8 cellular contexts compared by ENCODE assay signal in genomic region chr18:35376742-35377695, GRCh38. TPM values are rescaled to one million over a fixed set of nuclear protein-coding genes. Genes with fewer than 3 reads are reported as not detected.
DNase-seq lines count a peak whose midpoint lies in the region; ATAC-seq and TF ChIP-seq lines count a peak whose summit lies in the region.

Gene ZNF396, minus strand, starts transcription at chr18:35377337. Its CDS starts 3,045 bp downstream, at chr18:35374292.

- TF ChIP-seq POLR2A in ovary (IDR thresholded peaks at IDR 0.05), result no peak
- peak in 1 of 2 donors; percentile 68 for TF ChIP-seq POLR2A in thyroid gland (IDR thresholded peaks at IDR 0.05)

- H2AFZ ChIP-seq in Karpas-422 (ENCODE audit: low read length), result peak within 1 kb of the TSS; percentile 82
- H2AFZ ChIP-seq in SK-N-SH (ENCODE audit: low read depth), result peak within 1 kb of the TSS; percentile 88

- H3K4me1 ChIP-seq in Karpas-422 (ENCODE audit: low read length), result peaks cover 13% of the 10 kb centered on the region
- H3K4me1 ChIP-seq in SK-N-SH (ENCODE audit: control insufficient read depth in 1 of 2, insufficient read depth in 2 of 2, low read depth in 1 of 2, low read length in 1 of 2), result peaks cover 0 to 5% of the 10 kb centered on the region in 2 experiments; a peak in 1 of 4 replicates
- H3K4me1 ChIP-seq in ovary (ENCODE audit: insufficient read depth), result peaks cover 3% of the 10 kb centered on the region
- peaks cover 0 to 4% of the 10 kb centered on the region in 2 donors for H3K4me1 ChIP-seq in thyroid gland

- DNase-seq in DMS53 (lab: John Stamatoyannopoulos, UW), result peak; percentile 94
- DNase-seq in Karpas-422, result peak; percentile 87
- peak; percentile 89 for DNase-seq in SK-N-SH
- peak; percentile 72 for DNase-seq in activated naive CD4-positive, alpha-beta T cell treated with anti-CD3 and anti-CD28 coated beads, Interleukin-2, amount 50 U/mL, for 16 hours
- DNase-seq in Right ventricle myocardium superior, result peak; percentile 93
- DNase-seq in ovary, result peak; percentile 69 to 84 (median 77)
- peak; percentile 85 to 86 for DNase-seq in thyroid gland

- no peaks in the 10 kb centered on the region for H3K9me3 ChIP-seq in Karpas-422 (ENCODE audit: low read length)
- H3K9me3 ChIP-seq in SK-N-SH, result no peaks in the 10 kb centered on the region
- no peaks in the 10 kb centered on the region for H3K9me3 ChIP-seq in ovary
- H3K9me3 ChIP-seq in thyroid gland, result no peaks in the 10 kb centered on the region

- H3K27ac ChIP-seq in Karpas-422 (ENCODE audit: low read length) (no peak within 1 kb of the TSS), SK-N-SH (ENCODE audit: low read depth in 2 of 2, low read length in 1 of 2) (peak within 1 kb of the TSS in 1 of 2 experiments; percentile 43; a peak in 1 of 4 replicates), ovary (no peak within 1 kb of the TSS), thyroid gland (peak within 1 kb of the TSS; percentile 20 to 68 (median 44))

- intact Hi-C loops in Right ventricle myocardium superior (cut with DNase I) (no loop called here), ovary (cut with DNase I) (no loop called here), thyroid gland (cut with DNase I) (no loop called here)

- POLR2A ChIA-PET in SK-N-SH (lab: Yijun Ruan, JAX), result no interaction called here

- peak within 1 kb of the TSS; percentile 70 for H3K9ac ChIP-seq in Karpas-422 (ENCODE audit: low read length)
- H3K9ac ChIP-seq in SK-N-SH, result peak within 1 kb of the TSS; percentile 53

- TF ChIP-seq EP300 in SK-N-SH (IDR thresholded peaks at IDR 0.05; ENCODE audit: borderline replicate concordance in 1 of 2, low read depth in 1 of 2, low read length in 1 of 2) (no peak), ovary (IDR thresholded peaks at IDR 0.05) (no peak)

- TF ChIP-seq RAD21 in SK-N-SH (IDR thresholded peaks at IDR 0.05; ENCODE audit: low read length), result no peak

- H3K36me3 ChIP-seq in Karpas-422 (ENCODE audit: insufficient read depth, low read length) (no peaks in the 10 kb centered on the region), SK-N-SH (replicated peaks in 1 of 2; ENCODE audit: control insufficient read depth in 1 of 2, insufficient read depth in 2 of 2, low read length in 1 of 2) (no peaks in the 10 kb centered on the region), ovary (no peaks in the 10 kb centered on the region), thyroid gland (no peaks in the 10 kb centered on the region)

- H3K79me2 ChIP-seq in Karpas-422 (ENCODE audit: low read length), result no peaks in the 10 kb centered on the region
- H3K79me2 ChIP-seq in SK-N-SH (ENCODE audit: insufficient read depth), result no peaks in the 10 kb centered on the region

- H3K27me3 ChIP-seq in Karpas-422 (ENCODE audit: low read length), result no peaks in the 10 kb centered on the region
- H3K27me3 ChIP-seq in SK-N-SH (ENCODE audit: insufficient read depth), result peaks cover 6% of the 10 kb centered on the region; the same call in 1 of the 2 replicates
- H3K27me3 ChIP-seq in ovary, result no peaks in the 10 kb centered on the region
- H3K27me3 ChIP-seq in thyroid gland, result no peaks in the 10 kb centered on the region

- CTCF ChIA-PET in SK-N-SH (lab: Yijun Ruan, JAX), result interaction anchor here (1.6 kb wide), 1 partner anchor 9 kb away, joined by 7 read pairs; no protein-coding TSS in a partner anchor

- no peaks in the 10 kb centered on the region for H3F3A ChIP-seq in SK-N-SH (replicated peaks; ENCODE audit: insufficient read depth)

- H3K4me2 ChIP-seq in Karpas-422 (ENCODE audit: low read depth, low read length, poor library complexity, severe bottlenecking), result peak within 1 kb of the TSS; percentile 90
- peak within 1 kb of the TSS; percentile 81 for H3K4me2 ChIP-seq in SK-N-SH

- H3K4me3 ChIP-seq in Karpas-422 (ENCODE audit: low read length), result peak within 1 kb of the TSS; percentile 75
- H3K4me3 ChIP-seq in SK-N-SH (ENCODE audit: low read depth in 2 of 2, low read length in 1 of 2), result peak within 1 kb of the TSS; percentile 65 to 70
- H3K4me3 ChIP-seq in ovary, result peak within 1 kb of the TSS; percentile 78
- H3K4me3 ChIP-seq in thyroid gland (replicated peaks in 1 of 3), result peak within 1 kb of the TSS; percentile 76 to 92 (median 92)

- ATAC-seq in GM21737 (IDR thresholded peaks at IDR 0.05; ENCODE audit: unreplicated experiment), result peak; percentile 70
- peak; percentile 97 for ATAC-seq in Right ventricle myocardium superior (ENCODE audit: poor library complexity)

- H4K20me1 ChIP-seq in Karpas-422 (ENCODE audit: insufficient read depth, low read depth, low read length), result no peaks in the 10 kb centered on the region
- H4K20me1 ChIP-seq in SK-N-SH (ENCODE audit: insufficient read depth), result no peaks in the 10 kb centered on the region

- H3K9me2 ChIP-seq in Karpas-422 (replicated peaks; ENCODE audit: insufficient read depth, low read length), result no peaks in the 10 kb centered on the region
- H3K9me2 ChIP-seq in SK-N-SH, result no peaks in the 10 kb centered on the region

- TF ChIP-seq CTCF in SK-N-SH (IDR thresholded peaks at IDR 0.05) (no peak), ovary (IDR thresholded peaks at IDR 0.05) (no peak), thyroid gland (IDR thresholded peaks at IDR 0.05) (no peak)

- 8% methylated on average over 39 of the region's 78 CpGs for WGBS in SK-N-SH (ENCODE audit: low lambda C conversion rate)
- 2 to 4% (median 3%) methylated on average over 56 to 78 of the region's 78 CpGs for WGBS in ovary, 3 donors
- WGBS in thyroid gland, 2 donors, result 5% methylated on average over 28 to 42 of the region's 78 CpGs

TF ChIP-seq in SK-N-SH, 30 proteins besides CTCF, POLR2A, EP300 and RAD21:
- TF ChIP-seq GABPA (IDR thresholded peaks at IDR 0.05; ENCODE audit: low read depth) (peak; percentile 69), MXI1 (IDR thresholded peaks at IDR 0.05; ENCODE audit: low read depth, low read length) (peak; percentile 60; the same call in 1 of the 2 replicates), TAF1 (IDR thresholded peaks at IDR 0.05; ENCODE audit: borderline replicate concordance, low read depth, low read length) (0 out of 2 replicates have a peak, but pooled peaks have one; percentile 16), JUND (IDR thresholded peaks at IDR 0.05) (no peak), SMC3 (IDR thresholded peaks at IDR 0.05; ENCODE audit: low read depth, low read length) (no peak), FOXJ3 (CRISPR knock-in tag; IDR thresholded peaks at IDR 0.05) (no peak), ELF1 (IDR thresholded peaks at IDR 0.05) (no peak), RCOR1 (IDR thresholded peaks at IDR 0.05; ENCODE audit: low read length) (0 out of 2 replicates have a peak, but pooled peaks have one; percentile 12), NRF1 (IDR thresholded peaks at IDR 0.05; ENCODE audit: low read depth, low read length) (peak; percentile 6; the same call in 1 of the 2 replicates), SIN3A (IDR thresholded peaks at IDR 0.05; ENCODE audit: borderline replicate concordance, low read depth, low read length) (peak; percentile 36; the same call in 1 of the 2 replicates), MEF2A (IDR thresholded peaks at IDR 0.05; ENCODE audit: borderline replicate concordance, low read depth) (no peak)
TF ChIP-seq in SK-N-SH: peak in this region for 6.

RNA-seq across cellular contexts. Expression of gene ZNF396, which starts in this region (rescaled TPM):
- total RNA-seq in Karpas-422 (2014; rRNA removed; shearing (Covaris generic); ENCODE audit: low replicate concordance), result 1.0 and 1.4 TPM in 2 replicates
- polyA plus RNA-seq in SK-N-SH (2012; rRNA removed), result 0.41 and 0.76 TPM in 2 replicates
- 0.64 and 0.73 TPM in 2 replicates for polyA plus RNA-seq in SK-N-SH (2012; cell fraction: cytosol; rRNA removed)
- 1.3 TPM in 2 replicates for polyA plus RNA-seq in SK-N-SH (2012; cell fraction: nucleus; rRNA removed)
- total RNA-seq in Right ventricle myocardium superior, result 0.48 TPM
- total RNA-seq in ovary, result 1 to 10 TPM in 6 of 7 donors, under 1 TPM in 1; 0.83 to 2.9 (median 1.7) TPM
- 1 to 10 TPM in 1 of 2 donors, under 1 TPM in 1; 0.84 to 1.5 TPM for polyA plus RNA-seq in ovary
- 10 to 100 TPM in 1 of 4 donors, 1 to 10 TPM in 3; 5.3 to 14.2 (median 9.1) TPM for total RNA-seq in thyroid gland

Comparison
In these comparisons a context has a peak if more than half of its experiments do, and no peak if none do; other contexts are left out.
1. Peak in DNase-seq and ATAC-seq in Right ventricle myocardium superior; RNA of the gene not detected or under 1 TPM.
2. H3K27ac ChIP-seq: peak in thyroid gland (3 of 3); none in Karpas-422 (single experiment) and ovary (0 of 2).
3. Peak in every context shown above with its lines, with median percentiles within 50 percentile points of each other: DNase-seq and H3K4me3 ChIP-seq.